ENCODE assay signal across 30 cellular contexts in genomic region chr11:77037057-77037456, GRCh38. TPM values are rescaled to one million over a fixed set of nuclear protein-coding genes. Genes with fewer than 3 reads are reported as not detected.
"Had no signal": no experiment of that assay in that cellular context is flagged by ENCODE, and none has a peak within 500 bp of the region (broad histone marks: within the 10 kb centered on the region; RNA-seq: fewer than 3 reads in every experiment).

No MANE protein-coding gene starts in this region.

- H3K4me1 ChIP-seq: ascending aorta had no signal

- H3K9me3 ChIP-seq: ascending aorta, body of pancreas, Peyer's patch, SJSA1 had no signal

- H3K27ac ChIP-seq: ascending aorta, body of pancreas, SJSA1 had no signal

- H3K4me1 Mint-ChIP-seq: activated naive CD4-positive, alpha-beta T cell treated with anti-CD3 and anti-CD28 coated beads, Interleukin-2, amount 50 U/mL, for 24 hours had no signal

- H3K4me3 Mint-ChIP-seq: activated CD8-positive, alpha-beta T cell treated with anti-CD3 and anti-CD28 coated beads, Interleukin-2, amount 10 ng/mL, durations not matched to agents 7 days and 5 days; activated naive CD4-positive, alpha-beta T cell treated with anti-CD3 and anti-CD28 coated beads, Interleukin-2, amount 50 U/mL, for 24 hours; WTC11 had no signal

- H3K4me3 ChIP-seq: ascending aorta, body of pancreas, SJSA1 had no signal

- DNase-seq: activated CD4-positive, alpha-beta T cell treated with anti-CD3 and anti-CD28 coated beads for 48 hours; activated CD4-positive, alpha-beta T cell treated with anti-CD3 and anti-CD28 coated beads, Interleukin-2, amount 50 U/mL, for 4 hours; activated CD4-positive, CD25-positive, alpha-beta regulatory T cell treated with anti-CD3 and anti-CD28 coated beads, Interleukin-2, amount 50 U/mL, for 72 hours; activated CD8-positive, alpha-beta memory T cell treated with anti-CD3 and anti-CD28 coated beads, Interleukin-2, amount 50 U/mL, for 48 hours; activated CD8-positive, alpha-beta T cell treated with anti-CD3 and anti-CD28 coated beads, Interleukin-2, amount 10 ng/mL, durations not matched to agents 7 days and 5 days; activated effector memory CD4-positive, alpha-beta T cell treated with Interleukin-2 at 50 U/mL for 16 hours; activated naive CD4-positive, alpha-beta T cell; activated T-cell treated with anti-CD3 and anti-CD28 coated beads, Interleukin-2, amount 50 U/mL, for 1 hour; body of pancreas; central memory CD4-positive, alpha-beta T cell; KBM-7; NCI-H1048; NCI-H146; NCI-H187 treated with DMSO at 0.1 percent for 48 hours; NCI-H2171; NCI-H345; NCI-H510A; NCI-H526 treated with DMSO at 0.1 percent for 48 hours; NCI-H82; OCI-M1; Peyer's patch; SHP77; SW 1271 had no signal

- H3K27ac Mint-ChIP-seq: activated CD8-positive, alpha-beta T cell treated with anti-CD3 and anti-CD28 coated beads, Interleukin-2, amount 10 ng/mL, durations not matched to agents 7 days and 5 days; activated naive CD4-positive, alpha-beta T cell treated with anti-CD3 and anti-CD28 coated beads, Interleukin-2, amount 50 U/mL, for 24 hours; WTC11 had no signal

- H3K27me3 ChIP-seq: ascending aorta, Peyer's patch, SJSA1 had no signal

- H3K9me3 Mint-ChIP-seq: activated naive CD4-positive, alpha-beta T cell treated with anti-CD3 and anti-CD28 coated beads, Interleukin-2, amount 50 U/mL, for 24 hours; WTC11 had no signal

- H3K36me3 Mint-ChIP-seq: activated naive CD4-positive, alpha-beta T cell treated with anti-CD3 and anti-CD28 coated beads, Interleukin-2, amount 50 U/mL, for 24 hours; WTC11 had no signal

- H3K36me3 ChIP-seq: ascending aorta, Peyer's patch, SJSA1 had no signal

RNA-seq across cellular contexts. Expression of gene B3GNT6, which starts 2.9 kb away (rescaled TPM):
- total RNA-seq: activated CD8-positive, alpha-beta T cell treated with anti-CD3 and anti-CD28 coated beads, Interleukin-2, amount 10 ng/mL, durations not matched to agents 7 days and 5 days; ascending aorta; body of pancreas; LHCN-M2; M059J; T-helper 1 cell treated with Interleukin-12 subunit alpha and Interleukin-12 subunit beta and Interleukin-4 antibody, amounts not matched to agents 30 ng/mL and 1 ng/mL, for 36 hours had no signal
